ENCODE assay signal across 9 cellular contexts in the genomic region with DNA sequence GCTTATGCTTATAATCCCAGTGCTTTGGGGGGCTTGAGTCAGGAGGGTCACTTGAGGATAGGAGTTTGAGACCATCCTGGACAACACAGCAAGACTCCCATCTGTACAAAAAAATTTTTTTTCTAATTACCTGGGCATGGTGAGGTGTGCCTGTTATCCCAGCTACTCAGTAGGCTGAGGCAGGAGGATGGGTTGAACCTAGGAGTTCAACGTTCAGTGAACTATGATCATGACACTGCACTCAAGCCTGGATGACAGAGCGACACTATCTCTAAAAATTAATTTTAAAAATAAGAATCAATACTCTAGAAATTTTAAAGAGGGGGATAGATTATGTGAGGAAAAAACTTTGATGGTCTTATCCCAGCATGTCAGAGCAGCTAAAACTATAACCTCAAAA.
"Had no signal": no experiment of that assay in that cellular context is flagged by ENCODE, and none has a peak within 500 bp of the region (broad histone marks: within the 10 kb centered on the region; RNA-seq: fewer than 3 reads in every experiment).

No MANE protein-coding gene starts in this region.

- H3K9me3 Mint-ChIP-seq: HFFc6, IgD-negative memory B cell had no signal

- H3K27me3 Mint-ChIP-seq: IgD-negative memory B cell had no signal

- H3K4me3 ChIP-seq: GM23248, HAP-1 had no signal

- H3K27ac ChIP-seq: GM23248 had no signal

- FAIRE-seq: HTR-8/SVneo had no signal

- H3K9ac ChIP-seq: GM23248 had no signal

- DNase-seq: GOT3, H7, KBM-7 had no signal

- H2AFZ ChIP-seq: GM23248 had no signal

- ATAC-seq: HCT116 had no signal

- H3K4me3 Mint-ChIP-seq: HFFc6, IgD-negative memory B cell had no signal

- H3K36me3 ChIP-seq: HAP-1 had no signal

- H3K4me1 ChIP-seq: HAP-1 had no signal
